25 cellular contexts compared by ENCODE assay signal in the genomic region with DNA sequence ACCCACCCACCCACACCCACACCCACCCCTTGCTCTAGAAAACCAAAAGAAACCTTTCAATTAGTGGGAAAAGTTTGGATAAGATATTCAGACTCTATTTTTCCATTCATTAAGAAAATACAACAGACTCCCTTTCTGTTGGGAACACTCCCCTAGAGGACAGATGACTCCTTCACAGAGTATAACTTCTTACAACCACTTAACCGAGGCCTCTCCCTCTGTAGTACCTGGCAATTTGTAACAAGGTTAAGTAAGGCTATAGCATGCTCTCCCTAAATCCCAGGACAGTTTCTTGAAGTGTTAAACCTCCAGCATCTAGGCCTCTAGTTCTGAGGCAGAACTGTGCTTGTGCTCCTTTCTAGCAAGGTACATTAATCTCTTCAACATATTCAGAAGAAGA.
"Had no signal": no experiment of that assay in that cellular context is flagged by ENCODE, and none has a peak within 500 bp of the region (broad histone marks: within the 10 kb centered on the region; RNA-seq: fewer than 3 reads in every experiment).

No MANE protein-coding gene starts in this region.

- H3K27me3 ChIP-seq: gastrocnemius medialis, hepatocyte, upper lobe of left lung had no signal

- H3K36me3 ChIP-seq: gastrocnemius medialis, upper lobe of left lung had no signal

- H3K27ac Mint-ChIP-seq: activated naive CD4-positive, alpha-beta T cell treated with anti-CD3 and anti-CD28 coated beads, Interleukin-2, amount 50 U/mL, for 72 hours; activated T-cell treated with anti-CD3 and anti-CD28 coated beads, Interleukin-2, amount 50 U/mL, for 72 hours; stimulated activated naive CD8-positive, alpha-beta T cell treated with anti-CD3 and anti-CD28 coated beads, Interleukin-15, amount 100 ng/mL, for 72 hours had no signal

- H2AFZ ChIP-seq: hepatocyte had no signal

- H3K27ac ChIP-seq: gastrocnemius medialis, hepatocyte, skin epidermis, upper lobe of left lung had no signal

- H3K4me2 ChIP-seq: hepatocyte had no signal

- H3K27me3 Mint-ChIP-seq: central memory CD8-positive, alpha-beta T cell; stimulated activated naive CD8-positive, alpha-beta T cell treated with anti-CD3 and anti-CD28 coated beads, Interleukin-15, amount 100 ng/mL, for 72 hours had no signal

- ATAC-seq: activated naive CD4-positive, alpha-beta T cell treated with anti-CD3 and anti-CD28 coated beads, Interleukin-2, amount 50 U/mL, for 72 hours; activated T-cell treated with anti-CD3 and anti-CD28 coated beads, Interleukin-2, amount 50 U/mL, for 72 hours; gastrocnemius medialis; left cardiac atrium; naive thymus-derived CD8-positive, alpha-beta T cell; sciatic nerve; stimulated activated naive CD8-positive, alpha-beta T cell treated with anti-CD3 and anti-CD28 coated beads, Interleukin-15, amount 100 ng/mL, for 72 hours had no signal

- H3K36me3 Mint-ChIP-seq: activated naive CD4-positive, alpha-beta T cell treated with anti-CD3 and anti-CD28 coated beads, Interleukin-2, amount 50 U/mL, for 72 hours; naive thymus-derived CD8-positive, alpha-beta T cell had no signal

- H3K4me1 ChIP-seq: gastrocnemius medialis had no signal

- H3K9me3 Mint-ChIP-seq: activated naive CD4-positive, alpha-beta T cell treated with anti-CD3 and anti-CD28 coated beads, Interleukin-2, amount 50 U/mL, for 72 hours; activated T-cell treated with anti-CD3 and anti-CD28 coated beads, Interleukin-2, amount 50 U/mL, for 72 hours; central memory CD8-positive, alpha-beta T cell; stimulated activated naive CD8-positive, alpha-beta T cell treated with anti-CD3 and anti-CD28 coated beads, Interleukin-15, amount 100 ng/mL, for 72 hours had no signal

- H3K4me3 ChIP-seq: gastrocnemius medialis, hepatocyte, skin epidermis, upper lobe of left lung had no signal

- DNase-seq: activated CD4-positive, alpha-beta T cell treated with anti-CD3 and anti-CD28 coated beads for 4 hours; activated CD4-positive, alpha-beta T cell treated with anti-CD3 and anti-CD28 coated beads, Interleukin-2, amount 50 U/mL, for 4 hours; activated naive CD4-positive, alpha-beta T cell; activated T-cell treated with anti-CD3 and anti-CD28 coated beads for 4 hours; activated T-cell treated with anti-CD3 and anti-CD28 coated beads, Interleukin-2, amount 50 U/mL, for 72 hours; dermis blood vessel endothelial cell; effector CD8-positive, alpha-beta T cell; erythroblast; gastrocnemius medialis; glutamatergic neuron; left cardiac atrium; midbrain; naive thymus-derived CD8-positive, alpha-beta T cell; posterior cingulate gyrus; stimulated activated CD4-positive, alpha-beta T cell treated with anti-CD3 and anti-CD28 coated beads, Interleukin-12 subunit alpha, Interleukin-12 subunit beta, amount 100 ng/mL, for 4 hours; stimulated activated CD4-positive, alpha-beta T cell treated with anti-CD3 and anti-CD28 coated beads, Interleukin-4, amount 100 ng/mL, for 1 hour; stimulated activated naive CD8-positive, alpha-beta T cell treated with anti-CD3 and anti-CD28 coated beads, Interleukin-15, amount 100 ng/mL, for 72 hours; substantia nigra; T-helper 1 cell; upper lobe of left lung had no signal

- H3K4me3 Mint-ChIP-seq: activated T-cell treated with anti-CD3 and anti-CD28 coated beads, Interleukin-2, amount 50 U/mL, for 72 hours; central memory CD8-positive, alpha-beta T cell; naive thymus-derived CD8-positive, alpha-beta T cell; stimulated activated naive CD8-positive, alpha-beta T cell treated with anti-CD3 and anti-CD28 coated beads, Interleukin-15, amount 100 ng/mL, for 72 hours had no signal

- H3K4me1 Mint-ChIP-seq: central memory CD8-positive, alpha-beta T cell; naive thymus-derived CD8-positive, alpha-beta T cell; stimulated activated naive CD8-positive, alpha-beta T cell treated with anti-CD3 and anti-CD28 coated beads, Interleukin-15, amount 100 ng/mL, for 72 hours had no signal

- H3K9me3 ChIP-seq: gastrocnemius medialis, upper lobe of left lung had no signal
